ENCODE assay signal across 3 cellular contexts in genomic region chr19:3638208-3639193, GRCh38.
A peak's percentile ranks its signal among the peaks of the same experiment; 100 is the strongest.
TF ChIP-seq lines count a peak whose summit lies in the region.

No MANE protein-coding gene starts in this region.

TF ChIP-seq in IMR-90, 13 proteins besides CTCF, POLR2A, EP300 and RAD21:
- no peak for TF ChIP-seq SMC3 (IDR thresholded peaks at IDR 0.05; ENCODE audit: low read depth, low read length)
- TF ChIP-seq CHD1 (IDR thresholded peaks at IDR 0.05; ENCODE audit: low read depth, low read length): no peak
- no peak for TF ChIP-seq MAFK (IDR thresholded peaks at IDR 0.05; ENCODE audit: low read depth, low read length)
- TF ChIP-seq USF2 (IDR thresholded peaks at IDR 0.05; ENCODE audit: low read depth, low read length): no peak
- TF ChIP-seq MXI1 (IDR thresholded peaks at IDR 0.05; ENCODE audit: borderline replicate concordance, low read depth, low read length): no peak
- no peak for TF ChIP-seq BHLHE40 (IDR thresholded peaks at IDR 0.05; ENCODE audit: low read depth, low read length)
- TF ChIP-seq FOS (IDR thresholded peaks at IDR 0.05; ENCODE audit: low read depth, low read length): no peak
- no peak for TF ChIP-seq RCOR1 (IDR thresholded peaks at IDR 0.05; ENCODE audit: insufficient replicate concordance, low read length)
- TF ChIP-seq NFE2L2 (IDR thresholded peaks at IDR 0.05; ENCODE audit: low read depth, low read length): no peak
- no peak for TF ChIP-seq CEBPB (IDR thresholded peaks at IDR 0.05; ENCODE audit: low read depth, low read length)

TF ChIP-seq in K562, 482 proteins besides CTCF, POLR2A, EP300 and RAD21:
- peak; percentile 29; the same call in 1 of the 2 replicates for TF ChIP-seq POLR2G (IDR thresholded peaks at IDR 0.05; ENCODE audit: low read depth, low read length)
- TF ChIP-seq CBFA2T2 (conservative IDR thresholded peaks at IDR 0.05): no peak
- TF ChIP-seq HNRNPLL (IDR thresholded peaks at IDR 0.05; ENCODE audit: low read depth, low read length, poor library complexity, severe bottlenecking): peak; percentile 53

TF ChIP-seq in HepG2, 621 proteins besides CTCF, POLR2A, EP300 and RAD21:
- TF ChIP-seq HNRNPLL (IDR thresholded peaks at IDR 0.05; ENCODE audit: low read depth, low read length, poor library complexity, severe bottlenecking) (peak; percentile 47), ZNF253 (CRISPR knock-in tag; IDR thresholded peaks at IDR 0.05; ENCODE audit: borderline replicate concordance) (no peak), AGO2 (optimal IDR thresholded peaks at IDR 0.05; ENCODE audit: low read depth, low read length) (peak; percentile 37)
